ENCODE assay signal across 17 cellular contexts in genomic region chr21:44574457-44575306, GRCh38. TPM values are rescaled to one million over a fixed set of nuclear protein-coding genes. Genes with fewer than 3 reads are reported as not detected.
DNase-seq lines count a peak whose midpoint lies in the region; FAIRE-seq and TF ChIP-seq lines count a peak whose summit lies in the region.
"Had no signal": no experiment of that assay in that cellular context is flagged by ENCODE, and none has a peak within 500 bp of the region (broad histone marks: within the 10 kb centered on the region; RNA-seq: fewer than 3 reads in every experiment).

No MANE protein-coding gene starts in this region.

- TF ChIP-seq POLR2A in erythroblast (IDR thresholded peaks at IDR 0.05; ENCODE audit: low read length): no peak

- POLR2A ChIA-PET in GM10248 (lab: Yijun Ruan, JAX): no interaction called here

- H3F3A ChIP-seq in MM.1S (ENCODE audit: insufficient read depth, low read length): no peaks in the 10 kb centered on the region

- no CpG with 5 or more reads among the region's 21 CpGs for WGBS in neuronal stem cell (ENCODE audit: extremely low coverage in 2 of 2, insufficient read length in 2 of 2, insufficient replicate concordance in 1 of 2), 2 donors

- H4K8ac ChIP-seq in neuronal stem cell (ENCODE audit: low read depth, low read length): no peak overlapping the region

- no peak overlapping the region for H2BK120ac ChIP-seq in neuronal stem cell (ENCODE audit: low read depth, low read length)

- H3K18ac ChIP-seq in neuronal stem cell (ENCODE audit: low read length): peak overlapping the region; percentile 59

- H3K27ac ChIP-seq in MM.1S (ENCODE audit: low read length) (no peak overlapping the region), neuronal stem cell (replicated peaks; ENCODE audit: low read length) (no peak overlapping the region)
- H3K27ac ChIP-seq: testis had no signal

- CTCF ChIA-PET in GM10248 (lab: Yijun Ruan, JAX): interaction anchor here (1.4 kb wide), 1 partner anchor 17 kb away, joined by 3 read pairs; no protein-coding TSS in a partner anchor

- no peak overlapping the region for H2AFZ ChIP-seq in MM.1S (ENCODE audit: low read length)
- no peak overlapping the region for H2AFZ ChIP-seq in neuronal stem cell (ENCODE audit: low read length)

- H2BK5ac ChIP-seq in neuronal stem cell (ENCODE audit: low read length): no peak overlapping the region

- DNase-seq in GM10248 (ENCODE audit: extremely low spot score): peak; percentile 9
- DNase-seq in MM.1S: no peak
- peak; percentile 41 for DNase-seq in ecto neural progenitor cell (ENCODE audit: low spot score)
- no peak for DNase-seq in neuronal stem cell (ENCODE audit: low spot score)
- DNase-seq in iPS-NIHi7 (ENCODE audit: extremely low spot score): no peak
- DNase-seq in frontal cortex (ENCODE audit: low spot score in 2 of 2): no peak
- no peak for DNase-seq in erythroblast (lab: John Stamatoyannopoulos, UW)
- DNase-seq: activated T-cell treated with anti-CD3 and anti-CD28 coated beads, Interleukin-2, amount 50 U/mL, for 48 hours; amygdala; dermis blood vessel endothelial cell; foreskin melanocyte; NCI-H1092; NCI-H774; SIG-M5; testis had no signal

- no peak overlapping the region for H2AK5ac ChIP-seq in neuronal stem cell (ENCODE audit: low read depth, low read length)

- H3K23ac ChIP-seq in neuronal stem cell (ENCODE audit: low read depth, low read length, poor library complexity): peak overlapping the region; percentile 80

- H3K4me2 ChIP-seq in MM.1S (ENCODE audit: low read depth, low read length): no peak overlapping the region
- no peak overlapping the region for H3K4me2 ChIP-seq in neuronal stem cell (ENCODE audit: insufficient read depth, low read length, poor library complexity, severe bottlenecking)

- H3K9me3 ChIP-seq in MM.1S (replicated peaks; ENCODE audit: insufficient read depth, low read length) (no peaks in the 10 kb centered on the region), neuronal stem cell (replicated peaks in 1 of 2; ENCODE audit: control insufficient read depth in 2 of 2, insufficient read depth in 1 of 2, low read depth in 1 of 2, low read length in 2 of 2) (peaks cover 13% of the 10 kb centered on the region in 2 donors)
- H3K9me3 ChIP-seq: testis had no signal

- H3K4me3 ChIP-seq in MM.1S (ENCODE audit: low read length): no peak overlapping the region
- no peak overlapping the region for H3K4me3 ChIP-seq in neuronal stem cell (ENCODE audit: low read length in 2 of 2)
- H3K4me3 ChIP-seq: testis had no signal

- H3K27me3 ChIP-seq in MM.1S (replicated peaks; ENCODE audit: insufficient read depth, low read length) (peaks cover 94% of the 10 kb centered on the region), neuronal stem cell (ENCODE audit: control insufficient read depth in 3 of 3, insufficient read depth in 3 of 3, low read depth in 1 of 3, low read length in 3 of 3) (no peaks in the 10 kb centered on the region)
- H3K27me3 ChIP-seq: testis had no signal

- H4K20me1 ChIP-seq in MM.1S (ENCODE audit: insufficient read depth, low read length): no peaks in the 10 kb centered on the region

- no peak for TF ChIP-seq CTCF in GM10248 (IDR thresholded peaks at IDR 0.05; ENCODE audit: control extremely low read depth, extremely low read depth, low read depth, missing control alignments)
- 0 out of 2 replicates have a peak, but pooled peaks have one; percentile 4 for TF ChIP-seq CTCF in MM.1S (IDR thresholded peaks at IDR 0.05; ENCODE audit: low read length)

- H2BK12ac ChIP-seq in neuronal stem cell (ENCODE audit: low read length): peak overlapping the region; percentile 22

- H3K4ac ChIP-seq in neuronal stem cell (ENCODE audit: low read length): no peak overlapping the region

- H3K9me2 ChIP-seq in MM.1S (replicated peaks; ENCODE audit: insufficient read depth, low read length): no peaks in the 10 kb centered on the region

- no peak overlapping the region for H2BK15ac ChIP-seq in neuronal stem cell (ENCODE audit: low read length)

- H3K9ac ChIP-seq in MM.1S (ENCODE audit: low read length) (no peak overlapping the region), neuronal stem cell (ENCODE audit: low read depth, low read length, poor library complexity) (peak overlapping the region; percentile 70)

- no peak overlapping the region for H4K91ac ChIP-seq in neuronal stem cell (ENCODE audit: low read depth, low read length, poor library complexity)

- no peaks in the 10 kb centered on the region for H3K79me1 ChIP-seq in neuronal stem cell (ENCODE audit: low read depth, low read length)

- peak overlapping the region; percentile 94 for H3K14ac ChIP-seq in neuronal stem cell (ENCODE audit: low read length)

- H3K36me3 ChIP-seq in MM.1S (replicated peaks; ENCODE audit: insufficient read depth, low read length): no peaks in the 10 kb centered on the region
- no peaks in the 10 kb centered on the region for H3K36me3 ChIP-seq in neuronal stem cell (replicated peaks in 1 of 2; ENCODE audit: control insufficient read depth in 2 of 2, insufficient read depth in 2 of 2, low read length in 2 of 2)

- no peak for FAIRE-seq in frontal cortex (lab: Jason Lieb, UNC)

- H3K4me1 ChIP-seq in MM.1S (ENCODE audit: low read length): no peaks in the 10 kb centered on the region
- peaks cover 0 to 5% of the 10 kb centered on the region in 2 donors for H3K4me1 ChIP-seq in neuronal stem cell (ENCODE audit: control insufficient read depth in 2 of 2, insufficient read depth in 1 of 2, low read depth in 1 of 2, low read length in 2 of 2)
- H3K4me1 ChIP-seq: testis had no signal

- H3K79me2 ChIP-seq in MM.1S (ENCODE audit: low read length): no peaks in the 10 kb centered on the region

RNA-seq across cellular contexts. Expression of gene KRTAP10-4, which starts 1.2 kb away (rescaled TPM):
- polyA plus RNA-seq in neuronal stem cell (2013, experiment 1 of 2): not detected
- polyA plus RNA-seq in neuronal stem cell (2013, experiment 2 of 2): 0.01 TPM
- not detected for total RNA-seq in frontal cortex
- total RNA-seq: dermis blood vessel endothelial cell, kidney epithelial cell, neural crest cell had no signal

RNA-seq across cellular contexts. Expression of gene KRTAP10-5, which starts 5.7 kb away (rescaled TPM):
- not detected for polyA plus RNA-seq in neuronal stem cell (2013, experiment 1 of 2)
- polyA plus RNA-seq in neuronal stem cell (2013, experiment 2 of 2): not detected
- not detected for total RNA-seq in frontal cortex
- total RNA-seq: dermis blood vessel endothelial cell, kidney epithelial cell, neural crest cell, testis had no signal

RNA-seq across cellular contexts. Expression of gene KRTAP10-3, which starts 16.1 kb away (rescaled TPM):
- not detected for polyA plus RNA-seq in neuronal stem cell (2013, experiment 1 of 2)
- not detected for polyA plus RNA-seq in neuronal stem cell (2013, experiment 2 of 2)
- not detected for total RNA-seq in frontal cortex
- total RNA-seq: dermis blood vessel endothelial cell, kidney epithelial cell, neural crest cell, testis had no signal

RNA-seq across cellular contexts. Expression of gene KRTAP10-6, which starts 17.6 kb away (rescaled TPM):
- polyA plus RNA-seq in neuronal stem cell (2013, experiment 1 of 2): 0.06 TPM
- polyA plus RNA-seq in neuronal stem cell (2013, experiment 2 of 2): not detected
- total RNA-seq in frontal cortex: not detected
- total RNA-seq: dermis blood vessel endothelial cell, kidney epithelial cell, neural crest cell, testis had no signal

RNA-seq across cellular contexts. Expression of gene KRTAP10-2, which starts 23.4 kb away (rescaled TPM):
- not detected for polyA plus RNA-seq in neuronal stem cell (2013, experiment 1 of 2)
- polyA plus RNA-seq in neuronal stem cell (2013, experiment 2 of 2): not detected
- not detected for total RNA-seq in frontal cortex
- total RNA-seq: dermis blood vessel endothelial cell, kidney epithelial cell, neural crest cell, testis had no signal

Comparison
In these comparisons a context has a peak if more than half of its experiments do, and no peak if none do; other contexts are left out.
1. DNase-seq: peak in GM10248 (single experiment) and ecto neural progenitor cell (single experiment); none in MM.1S (single experiment), neuronal stem cell (single experiment), iPS-NIHi7 (single experiment), frontal cortex (0 of 2) and erythroblast (0 of 2).